1 cellular context compared by ENCODE assay signal in genomic region chr4:162707962-162708361, GRCh38.
TF ChIP-seq lines count a peak whose summit lies in the region.

No MANE protein-coding gene starts in this region.

TF ChIP-seq in GM12878, 131 proteins besides CTCF, POLR2A, EP300 and RAD21 (continued from another document):
- TF ChIP-seq CUX1 (IDR thresholded peaks at IDR 0.05; ENCODE audit: insufficient replicate concordance, low read depth, low read length) (no peak), YY1 (IDR thresholded peaks at IDR 0.05; ENCODE audit: low read depth, low read length) (no peak), SMAD1 (IDR thresholded peaks at IDR 0.05; ENCODE audit: low read depth, partially characterized antibody) (no peak), CBX5 (IDR thresholded peaks at IDR 0.05; ENCODE audit: low read depth) (no peak), IKZF2 (IDR thresholded peaks at IDR 0.05) (no peak), KLF5 (IDR thresholded peaks at IDR 0.05; ENCODE audit: partially characterized antibody) (no peak), MTA2 (IDR thresholded peaks at IDR 0.05; ENCODE audit: low read depth) (no peak), ZNF622 (IDR thresholded peaks at IDR 0.05) (no peak), SMC3 (IDR thresholded peaks at IDR 0.05; ENCODE audit: borderline replicate concordance, low read length) (no peak), STAT1 (conservative IDR thresholded peaks at IDR 0.05) (no peak), SREBF2 (IDR thresholded peaks at IDR 0.05; ENCODE audit: low read length) (no peak)
- TF ChIP-seq, protein P1, sequence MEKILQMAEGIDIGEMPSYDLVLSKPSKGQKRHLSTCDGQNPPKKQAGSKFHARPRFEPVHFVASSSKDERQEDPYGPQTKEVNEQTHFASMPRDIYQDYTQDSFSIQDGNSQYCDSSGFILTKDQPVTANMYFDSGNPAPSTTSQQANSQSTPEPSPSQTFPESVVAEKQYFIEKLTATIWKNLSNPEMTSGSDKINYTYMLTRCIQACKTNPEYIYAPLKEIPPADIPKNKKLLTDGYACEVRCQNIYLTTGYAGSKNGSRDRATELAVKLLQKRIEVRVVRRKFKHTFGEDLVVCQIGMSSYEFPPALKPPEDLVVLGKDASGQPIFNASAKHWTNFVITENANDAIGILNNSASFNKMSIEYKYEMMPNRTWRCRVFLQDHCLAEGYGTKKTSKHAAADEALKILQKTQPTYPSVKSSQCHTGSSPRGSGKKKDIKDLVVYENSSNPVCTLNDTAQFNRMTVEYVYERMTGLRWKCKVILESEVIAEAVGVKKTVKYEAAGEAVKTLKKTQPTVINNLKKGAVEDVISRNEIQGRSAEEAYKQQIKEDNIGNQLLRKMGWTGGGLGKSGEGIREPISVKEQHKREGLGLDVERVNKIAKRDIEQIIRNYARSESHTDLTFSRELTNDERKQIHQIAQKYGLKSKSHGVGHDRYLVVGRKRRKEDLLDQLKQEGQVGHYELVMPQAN (conservative IDR thresholded peaks at IDR 0.05) = no peak
- TF ChIP-seq, protein P2, sequence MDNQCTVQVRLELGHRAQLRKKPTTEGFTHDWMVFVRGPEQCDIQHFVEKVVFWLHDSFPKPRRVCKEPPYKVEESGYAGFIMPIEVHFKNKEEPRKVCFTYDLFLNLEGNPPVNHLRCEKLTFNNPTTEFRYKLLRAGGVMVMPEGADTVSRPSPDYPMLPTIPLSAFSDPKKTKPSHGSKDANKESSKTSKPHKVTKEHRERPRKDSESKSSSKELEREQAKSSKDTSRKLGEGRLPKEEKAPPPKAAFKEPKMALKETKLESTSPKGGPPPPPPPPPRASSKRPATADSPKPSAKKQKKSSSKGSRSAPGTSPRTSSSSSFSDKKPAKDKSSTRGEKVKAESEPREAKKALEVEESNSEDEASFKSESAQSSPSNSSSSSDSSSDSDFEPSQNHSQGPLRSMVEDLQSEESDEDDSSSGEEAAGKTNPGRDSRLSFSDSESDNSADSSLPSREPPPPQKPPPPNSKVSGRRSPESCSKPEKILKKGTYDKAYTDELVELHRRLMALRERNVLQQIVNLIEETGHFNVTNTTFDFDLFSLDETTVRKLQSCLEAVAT (IDR thresholded peaks at IDR 0.05) = no peak
